ENCODE assay signal across 21 cellular contexts in genomic region chr10:49118450-49118849, GRCh38. TPM values are rescaled to one million over a fixed set of nuclear protein-coding genes. Genes with fewer than 3 reads are reported as not detected.
DNase-seq lines count a peak whose midpoint lies in the region; ATAC-seq and TF ChIP-seq lines count a peak whose summit lies in the region.
"Had no signal": no experiment of that assay in that cellular context is flagged by ENCODE, and none has a peak within 500 bp of the region (broad histone marks: within the 10 kb centered on the region; RNA-seq: fewer than 3 reads in every experiment).

No MANE protein-coding gene starts in this region.

- H3K27me3 ChIP-seq in SK-N-SH (ENCODE audit: insufficient read depth) (no peaks in the 10 kb centered on the region), neuron (ENCODE audit: insufficient read depth, low read length) (peaks cover 3% of the 10 kb centered on the region)

- DNase-seq in SK-N-SH (peak; percentile 59), ecto neural progenitor cell (ENCODE audit: low spot score) (peak; percentile 40)
- DNase-seq: 8988T; CD4-positive, alpha-beta memory T cell; DMS153; Karpas-422; MV-4-11; NCI-H1105 treated with DMSO at 0.1 percent for 48 hours; NCI-H2029 treated with DMSO at 0.1 percent for 48 hours; NCI-H2171 treated with DMSO at 0.1 percent for 48 hours; NCI-H526; Right ventricle myocardium superior had no signal

- no peak for TF ChIP-seq EP300 in SK-N-SH (IDR thresholded peaks at IDR 0.05; ENCODE audit: borderline replicate concordance in 1 of 2, low read depth in 1 of 2, low read length in 1 of 2)

- CTCF ChIA-PET in SK-N-SH (lab: Yijun Ruan, JAX) = interaction anchor here (1.0 to 1.3 kb wide), 3 partner anchors 10 to 458 kb away, joined by 3 to 5 read pairs (median 4); no protein-coding TSS in a partner anchor

- H3K4me2 ChIP-seq in SK-N-SH = no peak overlapping the region
- H3K4me2 ChIP-seq: BLaER1 treated with 17β-estradiol and CSF1 and Interleukin-3, amounts not matched to agents 10 nM and 100 nM had no signal

- 25% methylated on average over 4 of the region's 4 CpGs for WGBS in SK-N-SH (ENCODE audit: low lambda C conversion rate)

- no peaks in the 10 kb centered on the region for H3K79me2 ChIP-seq in SK-N-SH (ENCODE audit: insufficient read depth)

- H3K4me3 ChIP-seq in SK-N-SH (ENCODE audit: low read depth in 2 of 2, low read length in 1 of 2) (no peak overlapping the region), neuron (ENCODE audit: low read length) (no peak overlapping the region)
- H3K4me3 ChIP-seq: BLaER1 treated with 17β-estradiol and CSF1 and Interleukin-3, amounts not matched to agents 10 nM and 100 nM had no signal

- POLR2A ChIA-PET in SK-N-SH (lab: Yijun Ruan, JAX) = interaction anchor here (1.0 kb wide), 1 partner anchor 26 kb away, joined by 4 read pairs; no protein-coding TSS in a partner anchor

- H2AFZ ChIP-seq in SK-N-SH (ENCODE audit: low read depth) = no peak overlapping the region
- peak overlapping the region; percentile 37 for H2AFZ ChIP-seq in neuron (ENCODE audit: low read depth, low read length)

- H3K27ac ChIP-seq in SK-N-SH (ENCODE audit: low read depth in 2 of 2, low read length in 1 of 2) = peak overlapping the region in 1 of 2 experiments; percentile 51; a peak in 2 of 4 replicates
- H3K27ac ChIP-seq: BLaER1 treated with 17β-estradiol and CSF1 and Interleukin-3, amounts not matched to agents 10 nM and 100 nM had no signal

- H3K9me3 ChIP-seq in SK-N-SH (no peaks in the 10 kb centered on the region), neuron (ENCODE audit: low read length) (no peaks in the 10 kb centered on the region)
- H3K9me3 ChIP-seq: BLaER1 treated with 17β-estradiol and CSF1 and Interleukin-3, amounts not matched to agents 10 nM and 100 nM had no signal

- H3K9ac ChIP-seq in SK-N-SH = no peak overlapping the region
- H3K9ac ChIP-seq: BLaER1 treated with 17β-estradiol and CSF1 and Interleukin-3, amounts not matched to agents 10 nM and 100 nM had no signal

- H3F3A ChIP-seq in SK-N-SH (replicated peaks; ENCODE audit: insufficient read depth) = no peaks in the 10 kb centered on the region

- no peaks in the 10 kb centered on the region for H4K20me1 ChIP-seq in SK-N-SH (ENCODE audit: insufficient read depth)
- H4K20me1 ChIP-seq: BLaER1 treated with 17β-estradiol and CSF1 and Interleukin-3, amounts not matched to agents 10 nM and 100 nM had no signal

- ATAC-seq in SK-N-SH treated with all-trans-retinoic acid at 6 μM for 48 hours (no peak), GM18505 (IDR thresholded peaks at IDR 0.05; ENCODE audit: unreplicated experiment) (no peak), HG02763 (IDR thresholded peaks at IDR 0.05; ENCODE audit: unreplicated experiment) (no peak), GM19023 (IDR thresholded peaks at IDR 0.05; ENCODE audit: unreplicated experiment) (no peak)
- ATAC-seq: HCT116 had no signal

- TF ChIP-seq RAD21 in SK-N-SH (IDR thresholded peaks at IDR 0.05; ENCODE audit: low read length) = no peak

- H3K9me2 ChIP-seq in SK-N-SH = no peaks in the 10 kb centered on the region

- no peaks in the 10 kb centered on the region for H3K36me3 ChIP-seq in SK-N-SH (replicated peaks in 1 of 2; ENCODE audit: control insufficient read depth in 1 of 2, insufficient read depth in 2 of 2, low read length in 1 of 2)
- no peaks in the 10 kb centered on the region for H3K36me3 ChIP-seq in neuron (ENCODE audit: insufficient read depth, low read length)
- H3K36me3 ChIP-seq: BLaER1 treated with 17β-estradiol and CSF1 and Interleukin-3, amounts not matched to agents 10 nM and 100 nM had no signal

- H3K4me1 ChIP-seq in SK-N-SH (ENCODE audit: control insufficient read depth in 1 of 2, insufficient read depth in 2 of 2, low read depth in 1 of 2, low read length in 1 of 2) (peaks cover 0 to 30% of the 10 kb centered on the region in 2 experiments; a peak in 2 of 4 replicates), neuron (ENCODE audit: insufficient read depth, low read length) (peaks cover 17% of the 10 kb centered on the region)

- TF ChIP-seq CTCF in SK-N-SH (IDR thresholded peaks at IDR 0.05) = no peak

- TF ChIP-seq POLR2A in GM18505 (IDR thresholded peaks at IDR 0.05; ENCODE audit: borderline replicate concordance, extremely low read depth, insufficient read depth, insufficient read length) = no peak

TF ChIP-seq in SK-N-SH, 30 proteins besides CTCF, POLR2A, EP300 and RAD21:
- no peak for TF ChIP-seq NRF1 (IDR thresholded peaks at IDR 0.05; ENCODE audit: low read depth, low read length)
- no peak for TF ChIP-seq EZH2phosphoT487 (IDR thresholded peaks at IDR 0.05; ENCODE audit: borderline replicate concordance, low read depth)
- TF ChIP-seq RXRA (IDR thresholded peaks at IDR 0.05; ENCODE audit: borderline replicate concordance, low read depth) = no peak
- no peak for TF ChIP-seq MXI1 (IDR thresholded peaks at IDR 0.05; ENCODE audit: low read depth, low read length)
- no peak for TF ChIP-seq RCOR1 (IDR thresholded peaks at IDR 0.05; ENCODE audit: low read length)
- peak; percentile 43; the same call in 1 of the 2 replicates for TF ChIP-seq GATA2 (CRISPR knock-in tag; IDR thresholded peaks at IDR 0.05)
- TF ChIP-seq, protein P1, sequence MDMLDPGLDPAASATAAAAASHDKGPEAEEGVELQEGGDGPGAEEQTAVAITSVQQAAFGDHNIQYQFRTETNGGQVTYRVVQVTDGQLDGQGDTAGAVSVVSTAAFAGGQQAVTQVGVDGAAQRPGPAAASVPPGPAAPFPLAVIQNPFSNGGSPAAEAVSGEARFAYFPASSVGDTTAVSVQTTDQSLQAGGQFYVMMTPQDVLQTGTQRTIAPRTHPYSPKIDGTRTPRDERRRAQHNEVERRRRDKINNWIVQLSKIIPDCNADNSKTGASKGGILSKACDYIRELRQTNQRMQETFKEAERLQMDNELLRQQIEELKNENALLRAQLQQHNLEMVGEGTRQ (IDR thresholded peaks at IDR 0.05; ENCODE audit: borderline replicate concordance, low read depth, low read length) = no peak
- no peak for TF ChIP-seq TCF12 (IDR thresholded peaks at IDR 0.05)

TF ChIP-seq in SK-N-SH treated with all-trans-retinoic acid at 6 μM for 48 hours, 23 proteins besides CTCF, POLR2A, EP300 and RAD21:
- no peak for TF ChIP-seq TCF4 (CRISPR knock-in tag; IDR thresholded peaks at IDR 0.05; ENCODE audit: borderline replicate concordance)

RNA-seq across cellular contexts. Expression of gene VSTM4, which starts 3.1 kb away (rescaled TPM):
- 0.39 TPM in 2 replicates for polyA plus RNA-seq in SK-N-SH (2012; rRNA removed)
- polyA plus RNA-seq in SK-N-SH (2012; cell fraction: cytosol; rRNA removed) = 0.36 and 0.63 TPM in 2 replicates
- polyA plus RNA-seq in SK-N-SH (2012; cell fraction: nucleus; rRNA removed) = 0.22 and 0.39 TPM in 2 replicates
- polyA plus RNA-seq: CD4-positive, alpha-beta memory T cell; IgD-negative memory B cell had no signal

RNA-seq across cellular contexts. Expression of gene FAM170B, which starts 15.4 kb away (rescaled TPM):
- polyA plus RNA-seq in SK-N-SH (2012; rRNA removed) = not detected in 2 replicates
- polyA plus RNA-seq in SK-N-SH (2012; cell fraction: cytosol; rRNA removed) = not detected in 2 replicates
- polyA plus RNA-seq in SK-N-SH (2012; cell fraction: nucleus; rRNA removed) = not detected in 2 replicates
- polyA plus RNA-seq: CD4-positive, alpha-beta memory T cell; H1; IgD-negative memory B cell had no signal
